25 cellular contexts compared by ENCODE assay signal in genomic region chr12:2300168-2300567, GRCh38.
"Had no signal": no experiment of that assay in that cellular context is flagged by ENCODE, and none has a peak within 500 bp of the region (broad histone marks: within the 10 kb centered on the region; RNA-seq: fewer than 3 reads in every experiment).

No MANE protein-coding gene starts in this region.

- H3K36me3 Mint-ChIP-seq: naive thymus-derived CD4-positive, alpha-beta T cell; neural progenitor cell had no signal

- H3K4me3 ChIP-seq: gastrocnemius medialis, left lung, neural progenitor cell, prostate gland, skin epidermis, suprapubic skin had no signal

- H3K9ac ChIP-seq: neural progenitor cell had no signal

- H3K4me3 Mint-ChIP-seq: central memory CD8-positive, alpha-beta T cell; naive thymus-derived CD4-positive, alpha-beta T cell; nephron; neural progenitor cell; stimulated activated naive CD8-positive, alpha-beta T cell treated with anti-CD3 and anti-CD28 coated beads, Interleukin-15, amount 100 ng/mL, for 72 hours had no signal

- H3K27me3 ChIP-seq: gastrocnemius medialis, left lung, neural progenitor cell, suprapubic skin had no signal

- H3K27ac Mint-ChIP-seq: naive thymus-derived CD4-positive, alpha-beta T cell; nephron; neural progenitor cell had no signal

- H3K36me3 ChIP-seq: gastrocnemius medialis, left lung, neural progenitor cell, prostate gland, suprapubic skin had no signal

- H3K27ac ChIP-seq: epithelial cell of prostate, gastrocnemius medialis, neural progenitor cell, prostate gland, suprapubic skin had no signal

- ATAC-seq: esophagus mucosa; gastrocnemius medialis; left lung; naive thymus-derived CD4-positive, alpha-beta T cell; right cardiac atrium; stimulated activated naive CD8-positive, alpha-beta T cell treated with anti-CD3 and anti-CD28 coated beads, Interleukin-15, amount 100 ng/mL, for 72 hours had no signal

- H3K27me3 Mint-ChIP-seq: stimulated activated naive CD8-positive, alpha-beta T cell treated with anti-CD3 and anti-CD28 coated beads, Interleukin-15, amount 100 ng/mL, for 72 hours had no signal

- DNase-seq: cortex of kidney; effector CD4-positive, alpha-beta T cell; foreskin fibroblast; gastrocnemius medialis; head of caudate nucleus; kidney; left lung; mesendoderm; midbrain; naive thymus-derived CD4-positive, alpha-beta T cell; right cardiac atrium; stimulated activated CD4-positive, alpha-beta T cell treated with anti-CD3 and anti-CD28 coated beads, Interleukin-15, amount 100 ng/mL, for 24 hours; stimulated activated CD4-positive, alpha-beta T cell treated with anti-CD3 and anti-CD28 coated beads, Interleukin-2, amount 100 ng/mL, for 48 hours; stimulated activated CD8-positive, alpha-beta memory T cell treated with anti-CD3 and anti-CD28 coated beads, Interleukin-4, amount 100 ng/mL, for 48 hours; stimulated activated naive CD4-positive, alpha-beta T cell; stimulated activated naive CD8-positive, alpha-beta T cell treated with anti-CD3 and anti-CD28 coated beads, Interleukin-15, amount 100 ng/mL, for 72 hours; trophoblast cell had no signal

- H3K9me3 Mint-ChIP-seq: central memory CD8-positive, alpha-beta T cell; naive thymus-derived CD4-positive, alpha-beta T cell; nephron; neural progenitor cell; stimulated activated naive CD8-positive, alpha-beta T cell treated with anti-CD3 and anti-CD28 coated beads, Interleukin-15, amount 100 ng/mL, for 72 hours had no signal

- H3K9me3 ChIP-seq: gastrocnemius medialis, left lung, prostate gland, suprapubic skin had no signal

- H3K4me1 ChIP-seq: gastrocnemius medialis, prostate gland had no signal

- H3K4me1 Mint-ChIP-seq: central memory CD8-positive, alpha-beta T cell had no signal
